In the genomic region with DNA sequence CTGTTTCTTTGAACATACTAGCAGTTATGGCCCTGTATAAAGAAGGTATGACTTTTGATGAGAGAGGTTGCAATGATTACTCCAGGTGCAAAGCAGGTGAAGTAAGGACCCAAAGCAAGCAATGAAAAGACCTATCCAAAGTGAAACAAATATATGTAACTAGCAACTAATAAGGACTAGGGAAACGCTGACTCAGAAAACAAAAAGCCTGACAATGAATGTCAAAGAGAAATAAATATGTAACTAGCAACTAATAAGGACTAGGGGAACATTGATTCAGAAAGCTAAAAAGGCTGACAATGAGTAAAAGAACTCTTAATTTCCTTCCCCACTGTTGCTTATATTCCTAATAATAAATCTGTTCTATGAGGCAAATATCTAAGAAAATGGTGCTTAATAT, we compare ENCODE assay signal across 25 cellular contexts. TPM values are rescaled to one million over a fixed set of nuclear protein-coding genes. Genes with fewer than 3 reads are reported as not detected.
DNase-seq lines count a peak whose midpoint lies in the region; ATAC-seq, FAIRE-seq and TF ChIP-seq lines count a peak whose summit lies in the region.
"Had no signal": no experiment of that assay in that cellular context is flagged by ENCODE, and none has a peak within 500 bp of the region (broad histone marks: within the 10 kb centered on the region; RNA-seq: fewer than 3 reads in every experiment).

No MANE protein-coding gene starts in this region.

- no peak overlapping the region for H2BK5ac ChIP-seq in IMR-90 (ENCODE audit: low read depth, low read length, poor library complexity, severe bottlenecking)

- H3K4me1 ChIP-seq in HepG2 (ENCODE audit: insufficient read depth, low read length) (no peaks in the 10 kb centered on the region), right lobe of liver (no peaks in the 10 kb centered on the region), IMR-90 (ENCODE audit: control insufficient read depth, insufficient read depth, low read length) (no peaks in the 10 kb centered on the region), K562 (replicated peaks in 1 of 2; ENCODE audit: control insufficient read depth in 2 of 2, insufficient read depth in 2 of 2, low read length in 2 of 2) (peaks cover 0 to 11% of the 10 kb centered on the region in 2 experiments)
- H3K4me1 ChIP-seq: BE2C, BLaER1 had no signal

- H3K4me2 ChIP-seq in HepG2 (ENCODE audit: low read depth, low read length) (no peak overlapping the region), IMR-90 (ENCODE audit: low read depth, low read length) (no peak overlapping the region), K562 (ENCODE audit: insufficient read depth, low read length) (no peak overlapping the region)
- H3K4me2 ChIP-seq: BLaER1 had no signal

- H3K79me2 ChIP-seq in HepG2 (ENCODE audit: insufficient read depth, low read length) (no peaks in the 10 kb centered on the region), K562 (ENCODE audit: control insufficient read depth, insufficient read depth, low read length) (no peaks in the 10 kb centered on the region)

- dilution Hi-C loops in IMR-90 (cut with HindIII; ENCODE audit: low sequenced_read_pairs, unreplicated experiment) = no loop called here

- H3K27me3 ChIP-seq in HepG2 (ENCODE audit: control insufficient read depth in 1 of 2, insufficient read depth in 2 of 2, low read length in 2 of 2) (no peaks in the 10 kb centered on the region), right lobe of liver (no peaks in the 10 kb centered on the region), IMR-90 (ENCODE audit: control insufficient read depth, insufficient read depth, low read length) (no peaks in the 10 kb centered on the region), K562 (ENCODE audit: control insufficient read depth in 2 of 2, insufficient read depth in 2 of 2, low read length in 2 of 2) (no peaks in the 10 kb centered on the region)
- H3K27me3 ChIP-seq: BE2C, BLaER1 had no signal

- H4K5ac ChIP-seq in IMR-90 (ENCODE audit: low read depth, low read length) = no peak overlapping the region

- H3K36me3 ChIP-seq in HepG2 (replicated peaks in 1 of 2; ENCODE audit: control insufficient read depth in 1 of 2, insufficient read depth in 2 of 2, low read length in 2 of 2) = peaks cover 9 to 42% of the 10 kb centered on the region in 2 experiments
- H3K36me3 ChIP-seq in right lobe of liver = peaks cover 0 to 71% (median 9%) of the 10 kb centered on the region in 4 donors
- peaks cover 19% of the 10 kb centered on the region for H3K36me3 ChIP-seq in IMR-90 (ENCODE audit: control insufficient read depth, insufficient read depth, low read length)
- peaks cover 51% of the 10 kb centered on the region for H3K36me3 ChIP-seq in K562 (ENCODE audit: control insufficient read depth, insufficient read depth, low read length)

- no peak overlapping the region for H4K8ac ChIP-seq in IMR-90 (ENCODE audit: low read depth in 2 of 2, low read length in 2 of 2)

- H2BK15ac ChIP-seq in IMR-90 (ENCODE audit: low read depth, low read length) = no peak overlapping the region

- 90% methylated on average over 1 of the region's 1 CpG for WGBS in HepG2 (ENCODE audit: low lambda C conversion rate)
- 100% methylated on average over 1 of the region's 1 CpG for WGBS in right lobe of liver (ENCODE audit: insufficient coverage, low coverage, low lambda C conversion rate, missing lambda C conversion rate)
- no CpG with 5 or more reads among the region's 1 CpG for WGBS in IMR-90 (ENCODE audit: extremely low coverage in 2 of 2, insufficient read length in 1 of 2), 2 experiments
- 93% methylated on average over 1 of the region's 1 CpG for WGBS in K562 (ENCODE audit: insufficient coverage, low coverage, missing lambda C conversion rate)

- DNase-seq in HepG2 (ENCODE audit: low spot score) = no peak
- no peak for DNase-seq in right lobe of liver
- DNase-seq in IMR-90 = no peak
- no peak for DNase-seq in K562 (ENCODE audit: extremely low read depth in 1 of 4, low spot score in 3 of 4)
- DNase-seq in NCI-H510A (lab: John Stamatoyannopoulos, UW) = no peak
- DNase-seq in NCI-H2107 treated with DMSO at 0.1 percent for 48 hours (lab: John Stamatoyannopoulos, UW; ENCODE audit: unreplicated experiment) = no peak
- DNase-seq: ACHN; BE2C; C1 segment of cervical spinal cord; CD4-positive, alpha-beta memory T cell; CD4-positive, CD25-positive, alpha-beta regulatory T cell; CD8-positive, alpha-beta memory T cell; COR-L47; DMS 273 treated with DMSO at 0.1 percent for 48 hours; DMS153; DMS53; DMS79; DND-41; EL; GDM1 had no signal

- TF ChIP-seq RAD21 in HepG2 (CRISPR knock-in tag; IDR thresholded peaks at IDR 0.05) (no peak), IMR-90 (IDR thresholded peaks at IDR 0.05; ENCODE audit: low read length) (no peak), K562 (CRISPR knock-in tag; conservative IDR thresholded peaks at IDR 0.05 in 1 of 2, IDR thresholded peaks at IDR 0.05 in 1 of 2) (no peak)

- H2AFZ ChIP-seq in HepG2 (ENCODE audit: low read length) (no peak overlapping the region), IMR-90 (replicated peaks; ENCODE audit: low read length, poor library complexity) (no peak overlapping the region), K562 (ENCODE audit: low read depth, low read length) (no peak overlapping the region)

- no peak overlapping the region for H3K18ac ChIP-seq in IMR-90 (ENCODE audit: low read depth, low read length)

- no peak for TF ChIP-seq CTCF in HepG2 (CRISPR knock-in tag; IDR thresholded peaks at IDR 0.05)
- TF ChIP-seq CTCF in right lobe of liver (IDR thresholded peaks at IDR 0.05) = no peak
- no peak for TF ChIP-seq CTCF in IMR-90 (conservative IDR thresholded peaks at IDR 0.05; ENCODE audit: low read depth, low read length)
- no peak for TF ChIP-seq CTCF in K562 (IDR thresholded peaks at IDR 0.05 in 2 of 3, conservative IDR thresholded peaks at IDR 0.05 in 1 of 3; ENCODE audit: insufficient read depth in 2 of 3, low read depth in 1 of 3, low read length in 3 of 3)

- intact Hi-C loops in HepG2 (cut with micrococcal nuclease; ENCODE audit: unreplicated experiment) (no loop called here), right lobe of liver (cut with DNase I) (no loop called here), IMR-90 (cut with micrococcal nuclease) (no loop called here), K562 (cut with micrococcal nuclease) (no loop called here)

- H3K14ac ChIP-seq in IMR-90 (replicated peaks; ENCODE audit: low read depth, low read length) = no peak overlapping the region

- CTCF ChIA-PET in HepG2 (lab: Yijun Ruan, JAX; ENCODE audit: low intra/inter-chr PET ratio, low total read pairs) = no interaction called here
- CTCF ChIA-PET in IMR-90 (lab: Yijun Ruan, JAX) = no interaction called here
- CTCF ChIA-PET in K562 (lab: Yijun Ruan, JAX; ENCODE audit: low intra/inter-chr PET ratio) = no interaction called here

- BruUV-seq in HepG2 (replicated peaks; lab: Mats Ljungman, UMichigan) = no TSS peak
- BruUV-seq in IMR-90 (replicated peaks; lab: Mats Ljungman, UMichigan) = no TSS peak
- no TSS peak for BruUV-seq in K562 (replicated peaks; lab: Mats Ljungman, UMichigan)

- POLR2A ChIA-PET in HepG2 (lab: Yijun Ruan, JAX) (no interaction called here), IMR-90 (lab: Charles Lee; ENCODE audit: unreplicated experiment) (no interaction called here), K562 (lab: Yijun Ruan, JAX) (interaction anchor here (2.1 kb wide), 1 partner anchor 16 kb away, joined by 12 read pairs; no protein-coding TSS in a partner anchor)

- no peak overlapping the region for H3K4ac ChIP-seq in IMR-90 (ENCODE audit: low read depth, low read length)

- H2BK20ac ChIP-seq in IMR-90 (ENCODE audit: low read depth, low read length) = no peak overlapping the region

- H4K91ac ChIP-seq in IMR-90 (ENCODE audit: insufficient read depth, low read depth, low read length) = no peak overlapping the region

- H3K23ac ChIP-seq in IMR-90 (ENCODE audit: low read depth, low read length) = no peak overlapping the region

- H3K9me1 ChIP-seq in IMR-90 (ENCODE audit: insufficient read depth, low read length) = no peaks in the 10 kb centered on the region
- no peaks in the 10 kb centered on the region for H3K9me1 ChIP-seq in K562 (ENCODE audit: control insufficient read depth, insufficient read depth, low read length)

- H2AK9ac ChIP-seq in IMR-90 (replicated peaks; ENCODE audit: low read depth, low read length, poor library complexity) = no peak overlapping the region

- FAIRE-seq in HepG2 (lab: Jason Lieb, UNC) = no peak
- no peak for FAIRE-seq in K562 (lab: Jason Lieb, UNC)
- FAIRE-seq: GM12878, GM12892, GM18507 had no signal

- H3K27ac ChIP-seq in HepG2 (ENCODE audit: extremely low read length, insufficient read depth, low read length) (no peak overlapping the region), right lobe of liver (no peak overlapping the region), IMR-90 (ENCODE audit: insufficient read depth, low read length) (no peak overlapping the region), K562 (ENCODE audit: extremely low read depth, low read depth, low read length) (no peak overlapping the region)
- H3K27ac ChIP-seq: 22Rv1, BLaER1 had no signal

- in situ Hi-C loops in HepG2 (cut with HindIII; ENCODE audit: extremely low pct_ligation_motif_present, low pct_unique_long_range_greater_than_20kb) (no loop called here), IMR-90 (cut with MboI; ENCODE audit: low sequenced_read_pairs) (loop anchor here (25.0 kb wide), 1 partner anchor 307 kb away; no protein-coding TSS in a partner anchor), K562 (cut with MboI) (loop anchor here (10.0 kb wide), 1 partner anchor 1015 kb away; no protein-coding TSS in a partner anchor)

- no peak overlapping the region for H2AK5ac ChIP-seq in IMR-90 (ENCODE audit: low read depth, low read length)

- no peak overlapping the region for H2BK120ac ChIP-seq in IMR-90 (ENCODE audit: low read depth, low read length)

- no peak overlapping the region for H3K56ac ChIP-seq in IMR-90 (ENCODE audit: extremely low read depth, insufficient read depth, low read length)

- H4K20me1 ChIP-seq in HepG2 (ENCODE audit: insufficient read depth, low read length) = no peaks in the 10 kb centered on the region
- no peaks in the 10 kb centered on the region for H4K20me1 ChIP-seq in IMR-90 (ENCODE audit: insufficient read depth, low read length)
- no peaks in the 10 kb centered on the region for H4K20me1 ChIP-seq in K562 (replicated peaks; ENCODE audit: control insufficient read depth, insufficient read depth, low read length)
- H4K20me1 ChIP-seq: BLaER1 had no signal

- H3K9ac ChIP-seq in HepG2 (ENCODE audit: insufficient read depth, low read depth, low read length) (no peak overlapping the region), IMR-90 (ENCODE audit: low read depth, low read length) (no peak overlapping the region), K562 (ENCODE audit: insufficient read depth in 1 of 2, low read depth in 2 of 2, low read length in 2 of 2) (no peak overlapping the region)
- H3K9ac ChIP-seq: BLaER1 had no signal

- ATAC-seq in HepG2 = no peak
- ATAC-seq in right lobe of liver = no peak
- no peak for ATAC-seq in IMR-90 (ENCODE audit: low read depth)
- no peak for ATAC-seq in K562
- ATAC-seq: GM12878 had no signal

- TF ChIP-seq POLR2A in HepG2 (IDR thresholded peaks at IDR 0.05; ENCODE audit: insufficient read depth in 1 of 2, low read depth in 2 of 2, low read length in 2 of 2) (no peak), right lobe of liver (IDR thresholded peaks at IDR 0.05) (no peak), IMR-90 (IDR thresholded peaks at IDR 0.05; ENCODE audit: low read depth, low read length) (no peak), K562 (conservative IDR thresholded peaks at IDR 0.05) (no peak)

- no peaks in the 10 kb centered on the region for H3K79me1 ChIP-seq in IMR-90 (ENCODE audit: low read depth in 1 of 2, low read length in 2 of 2)

- no peaks in the 10 kb centered on the region for H3K9me3 ChIP-seq in HepG2 (ENCODE audit: low read length)
- no peaks in the 10 kb centered on the region for H3K9me3 ChIP-seq in right lobe of liver
- no peaks in the 10 kb centered on the region for H3K9me3 ChIP-seq in IMR-90 (ENCODE audit: control insufficient read depth, insufficient read depth, low read length)
- H3K9me3 ChIP-seq in K562 (replicated peaks; ENCODE audit: control insufficient read depth, insufficient read depth, low read depth, low read length) = no peaks in the 10 kb centered on the region
- H3K9me3 ChIP-seq: BE2C, BLaER1 had no signal

- TF ChIP-seq EP300 in HepG2 (IDR thresholded peaks at IDR 0.05; ENCODE audit: low read depth in 2 of 2, low read length in 2 of 2) = no peak
- no peak for TF ChIP-seq EP300 in HepG2 (CRISPR knock-in tag; IDR thresholded peaks at IDR 0.05; ENCODE audit: borderline replicate concordance)
- TF ChIP-seq EP300 in K562 (IDR thresholded peaks at IDR 0.05; ENCODE audit: low read length) = no peak

- no peak overlapping the region for H3K4me3 ChIP-seq in HepG2 (replicated peaks in 1 of 3; ENCODE audit: insufficient read depth in 1 of 3, low read depth in 2 of 3, low read length in 3 of 3)
- H3K4me3 ChIP-seq in right lobe of liver = no peak overlapping the region
- no peak overlapping the region for H3K4me3 ChIP-seq in IMR-90 (ENCODE audit: insufficient read depth, low read depth, low read length)
- no peak overlapping the region for H3K4me3 ChIP-seq in K562
- H3K4me3 ChIP-seq: BLaER1, GM12878 had no signal

RNA-seq across cellular contexts. Expression of a gene that starts 43.1 kb away (rescaled TPM):
- total RNA-seq in HepG2 (2016; rRNA removed; fragmentation: Illumina TruSeq; extraction: Trizol) = 111 and 144 TPM in 2 replicates
- total RNA-seq in HepG2 (2016; cell fraction: cytosol; rRNA removed; fragmentation: Illumina TruSeq; extraction: Trizol; ENCODE audit: low read depth) = 13.9 and 16.0 TPM in 2 replicates
- 94.9 and 148 TPM in 2 replicates for total RNA-seq in HepG2 (2016; cell fraction: insoluble cytoplasmic fraction; rRNA removed; fragmentation: Illumina TruSeq; extraction: Trizol)
- 34.9 and 43.7 TPM in 2 replicates for total RNA-seq in HepG2 (2016; cell fraction: membrane; rRNA removed; fragmentation: Illumina TruSeq; extraction: Trizol)
- 273 and 279 TPM in 2 replicates for total RNA-seq in HepG2 (2016; cell fraction: nucleus; rRNA removed; fragmentation: Illumina TruSeq; extraction: Trizol)
- polyA plus RNA-seq in HepG2 (2011; rRNA removed) = 43.0 and 54.2 TPM in 2 replicates
- 16.7 and 37.7 TPM in 2 replicates for polyA plus RNA-seq in HepG2 (2011; cell fraction: cytosol; rRNA removed)
- polyA plus RNA-seq in HepG2 (2011; cell fraction: nucleus; rRNA removed) = 41.8 and 60.3 TPM in 2 replicates
- 147 and 165 TPM in 2 replicates for polyA plus RNA-seq in HepG2 (2012)
- 5.0 and 5.2 TPM in 2 replicates for polyA plus RNA-seq in HepG2 (2016; cell fraction: cytosol; fragmentation: Illumina TruSeq; extraction: Trizol; ENCODE audit: low read depth)
- polyA plus RNA-seq in HepG2 (2016; cell fraction: insoluble cytoplasmic fraction; fragmentation: Illumina TruSeq; extraction: Trizol; ENCODE audit: low read depth) = 67.7 and 73.3 TPM in 2 replicates
- 10.6 and 13.1 TPM in 2 replicates for polyA plus RNA-seq in HepG2 (2016; cell fraction: membrane; fragmentation: Illumina TruSeq; extraction: Trizol; ENCODE audit: low read depth)
- polyA plus RNA-seq in HepG2 (2016; cell fraction: nucleus; fragmentation: Illumina TruSeq; extraction: Trizol; ENCODE audit: insufficient read depth, low read depth) = 271 and 285 TPM in 2 replicates
- polyA minus RNA-seq in HepG2 (2011; rRNA and poly(A)+ RNA removed; ENCODE audit: low replicate concordance) = 101 and 102 TPM in 2 replicates
- 53.2 and 76.7 TPM in 2 replicates for polyA minus RNA-seq in HepG2 (2011; cell fraction: cytosol; rRNA and poly(A)+ RNA removed)
- 204 and 309 TPM in 2 replicates for polyA minus RNA-seq in HepG2 (2011; cell fraction: nucleus; rRNA and poly(A)+ RNA removed)
- total RNA-seq in right lobe of liver = 10 to 100 TPM in 5 of 6 experiments, 1 to 10 TPM in 1; 9.6 to 89.6 (median 22.2) TPM
- 48.6 and 89.7 TPM in 2 replicates for total RNA-seq in IMR-90 (2012; rRNA removed)
- 18.1 and 23.3 TPM in 2 replicates for polyA plus RNA-seq in IMR-90 (2012; rRNA removed)
- polyA plus RNA-seq in IMR-90 (2012; cell fraction: cytosol; rRNA removed) = 2.6 and 4.2 TPM in 2 replicates
- 13.9 and 63.4 TPM in 2 replicates for polyA plus RNA-seq in IMR-90 (2012; cell fraction: nucleus; rRNA removed; ENCODE audit: low replicate concordance)
- total RNA-seq in K562 (2011; cell fraction: chromatin; rRNA removed; ENCODE audit: low replicate concordance) = 482 and 1,074 TPM in 2 replicates
- total RNA-seq in K562 (2011; cell fraction: nucleolus; rRNA removed) = 267 and 350 TPM in 2 replicates
- 431 and 468 TPM in 2 replicates for total RNA-seq in K562 (2011; cell fraction: nucleoplasm; rRNA removed)
- total RNA-seq in K562 (2014; rRNA removed) = 47.3 and 55.5 TPM in 2 replicates
- 95.4 and 111 TPM in 2 replicates for total RNA-seq in K562 (2014; rRNA removed; fragmentation: Illumina TruSeq; extraction: Trizol)
- total RNA-seq in K562 (2015; rRNA removed; fragmentation: Illumina TruSeq; extraction: Trizol) = 53.3 and 61.5 TPM in 2 replicates
- total RNA-seq in K562 (2021) = 87.4 and 90.8 TPM in 2 replicates
- polyA plus RNA-seq in K562 (2011; rRNA removed) = 155 and 159 TPM in 2 replicates
- 22.5 and 77.8 TPM in 2 replicates for polyA plus RNA-seq in K562 (2011; cell fraction: cytosol; rRNA removed)
- 167 and 305 TPM in 2 replicates for polyA plus RNA-seq in K562 (2011; cell fraction: nucleus; rRNA removed)
- polyA plus RNA-seq in K562 (2012) = 33.3 and 102 TPM in 2 replicates
- 62.6 and 66.9 TPM in 2 replicates for polyA plus RNA-seq in K562 (2014; fragmentation: Illumina TruSeq; extraction: Trizol)
- polyA plus RNA-seq in K562 (2014; fragmentation: Nextera tagmentation; extraction: Ambion mirVana) = 10 to 100 TPM; 29.5 to 58.5 TPM
- polyA plus RNA-seq in K562 (2014; rRNA removed) = 46.8 and 49.4 TPM in 2 replicates
- 375 and 488 TPM in 2 replicates for polyA minus RNA-seq in K562 (2011; rRNA and poly(A)+ RNA removed)
- 79.6 and 89.1 TPM in 2 replicates for polyA minus RNA-seq in K562 (2011; cell fraction: cytosol; rRNA and poly(A)+ RNA removed)
- 154 and 346 TPM in 2 replicates for polyA minus RNA-seq in K562 (2011; cell fraction: nucleus; rRNA and poly(A)+ RNA removed)
